ENCODE assay signal across 18 cellular contexts in the genomic region with DNA sequence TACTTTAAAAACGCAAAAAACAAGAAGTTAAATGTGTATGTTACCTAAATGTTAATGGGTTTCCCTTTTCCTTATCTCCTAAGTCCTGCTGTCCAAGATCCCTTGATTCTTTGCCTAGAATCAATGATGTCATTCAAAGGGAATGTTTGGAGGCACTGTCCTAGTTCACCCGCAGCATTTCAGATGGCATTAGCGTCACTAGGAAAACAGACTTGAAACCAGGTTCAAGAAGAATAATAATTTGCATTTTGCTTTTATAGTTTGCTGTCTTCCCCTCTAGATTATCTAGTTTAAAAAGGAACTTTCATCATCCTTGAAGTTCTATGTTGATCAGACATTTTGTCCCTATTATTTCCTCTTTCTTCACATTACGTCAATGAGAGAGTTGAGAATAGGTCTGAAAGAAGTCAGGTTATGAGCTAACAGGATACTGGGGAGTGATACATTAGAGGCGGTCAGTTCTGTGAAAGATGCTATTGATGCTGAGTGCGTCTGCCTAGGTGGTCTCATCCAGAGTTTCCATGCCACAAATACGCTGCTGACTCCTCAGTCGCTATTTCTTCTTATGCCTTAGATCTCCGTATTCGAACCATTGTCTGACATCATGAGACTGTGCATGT.
DNase-seq lines count a peak whose midpoint lies in the region; ATAC-seq and TF ChIP-seq lines count a peak whose summit lies in the region.
"Had no signal": no experiment of that assay in that cellular context is flagged by ENCODE, and none has a peak within 500 bp of the region (broad histone marks: within the 10 kb centered on the region; RNA-seq: fewer than 3 reads in every experiment).

No MANE protein-coding gene starts in this region.

- no peak overlapping the region for H3K9ac ChIP-seq in mesendoderm (ENCODE audit: low read length)
- H3K9ac ChIP-seq: KMS-11 had no signal

- no peak overlapping the region for H3K4ac ChIP-seq in mesendoderm (ENCODE audit: low read depth, low read length)

- H4K5ac ChIP-seq in mesendoderm (ENCODE audit: low read length), result no peak overlapping the region

- no peak overlapping the region for H2BK120ac ChIP-seq in mesendoderm (ENCODE audit: low read depth, low read length)

- no peak overlapping the region for H2BK15ac ChIP-seq in mesendoderm (replicated peaks; ENCODE audit: low read depth)

- peaks cover 0 to 2% (median 0%) of the 10 kb centered on the region in 8 donors for H3K9me3 Mint-ChIP-seq in CD4-positive, alpha-beta memory T cell
- no peaks in the 10 kb centered on the region for H3K9me3 Mint-ChIP-seq in WTC11
- H3K9me3 Mint-ChIP-seq: activated naive CD4-positive, alpha-beta T cell treated with anti-CD3 and anti-CD28 coated beads, Interleukin-2, amount 50 U/mL, for 72 hours had no signal

- peak; percentile 47 for DNase-seq in AG20443 (ENCODE audit: low spot score)
- DNase-seq in LoVo (ENCODE audit: low spot score), result peak; percentile 40
- no peak for DNase-seq in coronary artery (ENCODE audit: low spot score)
- DNase-seq in mesendoderm, result peak; percentile 89
- no peak for DNase-seq in CD4-positive, alpha-beta memory T cell
- no peak for DNase-seq in T-helper 17 cell
- no peak for DNase-seq in WTC11 (ENCODE audit: low spot score)
- DNase-seq: activated CD8-positive, alpha-beta memory T cell treated with anti-CD3 and anti-CD28 coated beads, Interleukin-2, amount 10 ng/mL, durations not matched to agents 7 days and 5 days; DMS79 treated with DMSO at 0.1 percent for 48 hours; immature natural killer cell; NCI-H2081; retina; stimulated activated CD4-positive, alpha-beta T cell treated with anti-CD3 and anti-CD28 coated beads, Interleukin-2, amount 100 ng/mL, for 48 hours had no signal

- H3K36me3 ChIP-seq in mesendoderm (ENCODE audit: control insufficient read depth, insufficient read depth, low read length), result no peaks in the 10 kb centered on the region
- no peaks in the 10 kb centered on the region for H3K36me3 ChIP-seq in CD4-positive, alpha-beta memory T cell (ENCODE audit: insufficient read depth, low read length)
- H3K36me3 ChIP-seq: esophagus muscularis mucosa, vagina had no signal

- H3K4me3 ChIP-seq in coronary artery (no peak overlapping the region), mesendoderm (ENCODE audit: low read length) (no peak overlapping the region)
- no peak overlapping the region for H3K4me3 ChIP-seq in CD4-positive, alpha-beta memory T cell (ENCODE audit: low read length in 2 of 2)
- H3K4me3 ChIP-seq: esophagus muscularis mucosa, vagina had no signal

- no peak overlapping the region for H3K23ac ChIP-seq in mesendoderm (ENCODE audit: low read length)

- no peak for TF ChIP-seq CTCF in coronary artery (IDR thresholded peaks at IDR 0.05)
- TF ChIP-seq CTCF in WTC11 (IDR thresholded peaks at IDR 0.05), result no peak

- CTCF ChIA-PET in CD4-positive, alpha-beta memory T cell (lab: Charles Lee; ENCODE audit: partially characterized antibody), result no interaction called here
- CTCF ChIA-PET in WTC11 (lab: Charles Lee), result interaction anchor here (0.5 kb wide), 1 partner anchor 81 kb away, joined by 3 read pairs; no protein-coding TSS in a partner anchor

- no peak overlapping the region for H3K27ac Mint-ChIP-seq in CD4-positive, alpha-beta memory T cell
- no peak overlapping the region for H3K27ac Mint-ChIP-seq in T-helper 17 cell
- H3K27ac Mint-ChIP-seq in WTC11, result no peak overlapping the region
- H3K27ac Mint-ChIP-seq: activated CD8-positive, alpha-beta memory T cell treated with anti-CD3 and anti-CD28 coated beads, Interleukin-2, amount 10 ng/mL, durations not matched to agents 7 days and 5 days; activated naive CD4-positive, alpha-beta T cell treated with anti-CD3 and anti-CD28 coated beads, Interleukin-2, amount 50 U/mL, for 72 hours; immature natural killer cell had no signal

- no peak overlapping the region for H3K56ac ChIP-seq in mesendoderm (ENCODE audit: low read length)

- no peak overlapping the region for H3K4me3 Mint-ChIP-seq in CD4-positive, alpha-beta memory T cell
- H3K4me3 Mint-ChIP-seq in T-helper 17 cell (no peak overlapping the region), WTC11 (no peak overlapping the region)
- H3K4me3 Mint-ChIP-seq: activated CD8-positive, alpha-beta memory T cell treated with anti-CD3 and anti-CD28 coated beads, Interleukin-2, amount 10 ng/mL, durations not matched to agents 7 days and 5 days; immature natural killer cell had no signal

- H3K79me1 ChIP-seq in mesendoderm (ENCODE audit: low read length), result no peaks in the 10 kb centered on the region

- peaks cover 0 to 1% (median 0%) of the 10 kb centered on the region in 4 donors for H3K4me1 Mint-ChIP-seq in CD4-positive, alpha-beta memory T cell
- H3K4me1 Mint-ChIP-seq in T-helper 17 cell, result peaks cover 5% of the 10 kb centered on the region
- peaks cover 34% of the 10 kb centered on the region for H3K4me1 Mint-ChIP-seq in WTC11
- H3K4me1 Mint-ChIP-seq: immature natural killer cell had no signal

- POLR2A ChIA-PET in CD4-positive, alpha-beta memory T cell (lab: Charles Lee; ENCODE audit: partially characterized antibody), result no interaction called here
- POLR2A ChIA-PET in WTC11 (lab: Charles Lee), result interaction anchor here (0.6 kb wide), 2 partner anchors 1568 to 1970 kb away, joined by 3 to 6 read pairs; no protein-coding TSS in a partner anchor

- ATAC-seq in T-helper 17 cell (no peak), HG02623 (IDR thresholded peaks at IDR 0.05; ENCODE audit: unreplicated experiment) (no peak), WTC11 (no peak)
- ATAC-seq: activated CD8-positive, alpha-beta memory T cell treated with anti-CD3 and anti-CD28 coated beads, Interleukin-2, amount 10 ng/mL, durations not matched to agents 7 days and 5 days; activated naive CD4-positive, alpha-beta T cell treated with anti-CD3 and anti-CD28 coated beads, Interleukin-2, amount 50 U/mL, for 72 hours had no signal

- H2AK5ac ChIP-seq in mesendoderm (ENCODE audit: low read length), result no peak overlapping the region

- no peak overlapping the region for H2BK5ac ChIP-seq in mesendoderm (ENCODE audit: low read length)

- peaks cover 7% of the 10 kb centered on the region for H3K4me1 ChIP-seq in mesendoderm (ENCODE audit: control insufficient read depth, low read depth, low read length)
- H3K4me1 ChIP-seq in CD4-positive, alpha-beta memory T cell (ENCODE audit: insufficient read depth, low read length), result no peaks in the 10 kb centered on the region

- H3K18ac ChIP-seq in mesendoderm (ENCODE audit: low read length), result no peak overlapping the region

- H4K8ac ChIP-seq in mesendoderm (ENCODE audit: low read depth, low read length), result no peak overlapping the region

- WGBS in mesendoderm (ENCODE audit: extremely low coverage, insufficient coverage, low lambda C conversion rate), result no CpG with 5 or more reads among the region's 10 CpGs

- no peaks in the 10 kb centered on the region for H3K9me3 ChIP-seq in CD4-positive, alpha-beta memory T cell (ENCODE audit: control insufficient read depth in 1 of 2, low read length in 2 of 2)
- no peaks in the 10 kb centered on the region for H3K9me3 ChIP-seq in T-helper 17 cell (ENCODE audit: control insufficient read depth, low read length, poor library complexity, severe bottlenecking)
- H3K9me3 ChIP-seq: esophagus muscularis mucosa, vagina had no signal

- H3K27me3 Mint-ChIP-seq in CD4-positive, alpha-beta memory T cell, result peaks cover 6 to 10% of the 10 kb centered on the region in 2 donors
- H3K27me3 Mint-ChIP-seq in T-helper 17 cell, result peaks cover 24% of the 10 kb centered on the region
- H3K27me3 Mint-ChIP-seq in WTC11 (ENCODE audit: low read depth), result no peaks in the 10 kb centered on the region

- no peak overlapping the region for H3K4me2 ChIP-seq in mesendoderm (ENCODE audit: low read length)
- H3K4me2 ChIP-seq: KMS-11 had no signal

- no peaks in the 10 kb centered on the region for H3K36me3 Mint-ChIP-seq in CD4-positive, alpha-beta memory T cell
- peaks cover 6% of the 10 kb centered on the region for H3K36me3 Mint-ChIP-seq in T-helper 17 cell (ENCODE audit: low read depth)
- no peaks in the 10 kb centered on the region for H3K36me3 Mint-ChIP-seq in WTC11
- H3K36me3 Mint-ChIP-seq: activated naive CD4-positive, alpha-beta T cell treated with anti-CD3 and anti-CD28 coated beads, Interleukin-2, amount 50 U/mL, for 72 hours had no signal

- H3K27ac ChIP-seq in coronary artery (peak overlapping the region; percentile 22 to 74), mesendoderm (ENCODE audit: low read depth, low read length) (no peak overlapping the region)
- no peak overlapping the region for H3K27ac ChIP-seq in CD4-positive, alpha-beta memory T cell (ENCODE audit: low read depth, low read length)
- H3K27ac ChIP-seq: esophagus muscularis mucosa, KMS-11, vagina had no signal

- no peaks in the 10 kb centered on the region for H3K79me2 ChIP-seq in mesendoderm (ENCODE audit: control insufficient read depth, insufficient read depth, low read length)

- no peaks in the 10 kb centered on the region for H3K27me3 ChIP-seq in mesendoderm (ENCODE audit: insufficient read depth, low read length, poor library complexity)
- no peaks in the 10 kb centered on the region for H3K27me3 ChIP-seq in CD4-positive, alpha-beta memory T cell (ENCODE audit: insufficient read depth, low read length)
- H3K27me3 ChIP-seq: esophagus muscularis mucosa, vagina had no signal

- intact Hi-C loops in CD4-positive, alpha-beta memory T cell (cut with micrococcal nuclease), result no loop called here

TF ChIP-seq in WTC11, 78 proteins besides CTCF, POLR2A, EP300 and RAD21 (continues in another document):
- TF ChIP-seq CREB1 (CRISPR knock-in tag; IDR thresholded peaks at IDR 0.05) (no peak), ZNF423 (CRISPR knock-in tag; IDR thresholded peaks at IDR 0.05) (no peak), ATF1 (CRISPR knock-in tag; IDR thresholded peaks at IDR 0.05) (no peak)
- TF ChIP-seq, protein P1, sequence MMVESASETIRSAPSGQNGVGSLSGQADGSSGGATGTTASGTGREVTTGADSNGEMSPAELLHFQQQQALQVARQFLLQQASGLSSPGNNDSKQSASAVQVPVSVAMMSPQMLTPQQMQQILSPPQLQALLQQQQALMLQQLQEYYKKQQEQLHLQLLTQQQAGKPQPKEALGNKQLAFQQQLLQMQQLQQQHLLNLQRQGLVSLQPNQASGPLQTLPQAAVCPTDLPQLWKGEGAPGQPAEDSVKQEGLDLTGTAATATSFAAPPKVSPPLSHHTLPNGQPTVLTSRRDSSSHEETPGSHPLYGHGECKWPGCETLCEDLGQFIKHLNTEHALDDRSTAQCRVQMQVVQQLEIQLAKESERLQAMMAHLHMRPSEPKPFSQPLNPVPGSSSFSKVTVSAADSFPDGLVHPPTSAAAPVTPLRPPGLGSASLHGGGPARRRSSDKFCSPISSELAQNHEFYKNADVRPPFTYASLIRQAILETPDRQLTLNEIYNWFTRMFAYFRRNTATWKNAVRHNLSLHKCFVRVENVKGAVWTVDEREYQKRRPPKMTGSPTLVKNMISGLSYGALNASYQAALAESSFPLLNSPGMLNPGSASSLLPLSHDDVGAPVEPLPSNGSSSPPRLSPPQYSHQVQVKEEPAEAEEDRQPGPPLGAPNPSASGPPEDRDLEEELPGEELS (CRISPR knock-in tag; IDR thresholded peaks at IDR 0.05), result no peak

Comparison
In these comparisons a context has a peak if more than half of its experiments do, and no peak if none do; other contexts are left out.
1. DNase-seq: peak in AG20443 (single experiment), LoVo (single experiment) and mesendoderm (single experiment); none in coronary artery (single experiment), CD4-positive, alpha-beta memory T cell (0 of 5), T-helper 17 cell (0 of 3) and WTC11 (single experiment).
2. H3K27ac ChIP-seq: peak in coronary artery (2 of 2); none in mesendoderm (single experiment) and CD4-positive, alpha-beta memory T cell (single experiment).